In genomic region chr1:143805374-143805773, GRCh38 we compare ENCODE assay signal across 7 cellular contexts.
DNase-seq lines count a peak whose midpoint lies in the region; ATAC-seq and TF ChIP-seq lines count a peak whose summit lies in the region.
"Not testable (repeated sequence)": the region's sequence is repeated elsewhere in the genome, so short reads cannot be mapped to it uniquely, and the experiment has no call there.

No MANE protein-coding gene starts in this region.

- not testable (repeated sequence) for H3K27me3 ChIP-seq in IMR-90 (ENCODE audit: control insufficient read depth, insufficient read depth, low read length); RWPE2 (ENCODE audit: insufficient read depth, poor library complexity, severe bottlenecking); lower lobe of right lung (ENCODE audit: low read depth)

- not testable (repeated sequence) for H3K56ac ChIP-seq in IMR-90 (ENCODE audit: extremely low read depth, insufficient read depth, low read length)

- H3K4me3 Mint-ChIP-seq in activated CD8-positive, alpha-beta memory T cell treated with anti-CD3 and anti-CD28 coated beads, Interleukin-2, amount 10 ng/mL, durations not matched to agents 7 days and 5 days = not testable (repeated sequence)

- not testable (repeated sequence) for H3K36me3 ChIP-seq in IMR-90 (ENCODE audit: control insufficient read depth, insufficient read depth, low read length); RWPE2 (ENCODE audit: low read depth); lower lobe of right lung

- not testable (repeated sequence) for H4K5ac ChIP-seq in IMR-90 (ENCODE audit: low read depth, low read length)

- not testable (repeated sequence) for H3K23ac ChIP-seq in IMR-90 (ENCODE audit: low read depth, low read length)

- not testable (repeated sequence) for H4K8ac ChIP-seq in IMR-90 (ENCODE audit: low read depth in 2 of 2, low read length in 2 of 2)

- not testable (repeated sequence) for H3K9me1 ChIP-seq in IMR-90 (ENCODE audit: insufficient read depth, low read length)

- H3K4me3 ChIP-seq in IMR-90 (ENCODE audit: insufficient read depth, low read depth, low read length); RWPE2 (ENCODE audit: severe bottlenecking); lower lobe of right lung: not testable (repeated sequence)

- not testable (repeated sequence) for TF ChIP-seq RAD21 in IMR-90 (IDR thresholded peaks at IDR 0.05; ENCODE audit: low read length)

- CTCF ChIA-PET in IMR-90 (lab: Yijun Ruan, JAX); activated CD8-positive, alpha-beta memory T cell treated with anti-CD3 and anti-CD28 coated beads, Interleukin-2, amount 10 ng/mL, durations not matched to agents 7 days and 5 days (lab: Charles Lee): not testable (repeated sequence)

- H4K91ac ChIP-seq in IMR-90 (ENCODE audit: insufficient read depth, low read depth, low read length) = not testable (repeated sequence)

- not testable (repeated sequence) for H3K27ac ChIP-seq in IMR-90 (ENCODE audit: insufficient read depth, low read length); RWPE2 (ENCODE audit: poor library complexity, severe bottlenecking); lower lobe of right lung

- H2AK5ac ChIP-seq in IMR-90 (ENCODE audit: low read depth, low read length) = not testable (repeated sequence)

- not testable (repeated sequence) for H3K79me1 ChIP-seq in IMR-90 (ENCODE audit: low read depth in 1 of 2, low read length in 2 of 2)

- H3K27me3 Mint-ChIP-seq in activated CD8-positive, alpha-beta memory T cell treated with anti-CD3 and anti-CD28 coated beads, Interleukin-2, amount 10 ng/mL, durations not matched to agents 7 days and 5 days = not testable (repeated sequence)

- not testable (repeated sequence) for H2AFZ ChIP-seq in IMR-90 (replicated peaks; ENCODE audit: low read length, poor library complexity)

- not testable (repeated sequence) for H2AK9ac ChIP-seq in IMR-90 (replicated peaks; ENCODE audit: low read depth, low read length, poor library complexity)

- H3K9me3 ChIP-seq in IMR-90 (ENCODE audit: control insufficient read depth, insufficient read depth, low read length); RWPE2 (ENCODE audit: severe bottlenecking); lower lobe of right lung: not testable (repeated sequence)

- H3K18ac ChIP-seq in IMR-90 (ENCODE audit: low read depth, low read length) = not testable (repeated sequence)

- no CpG with 5 or more reads among the region's 4 CpGs for WGBS in IMR-90 (ENCODE audit: extremely low coverage in 2 of 2, insufficient read length in 1 of 2), 2 experiments

- DNase-seq in IMR-90; RWPE2 (ENCODE audit: low spot score); activated CD8-positive, alpha-beta memory T cell treated with anti-CD3 and anti-CD28 coated beads, Interleukin-2, amount 10 ng/mL, durations not matched to agents 7 days and 5 days; Right ventricle myocardium inferior (ENCODE audit: missing footprints); left lobe of liver (ENCODE audit: low spot score); lower lobe of right lung; sciatic nerve (ENCODE audit: low spot score): not testable (repeated sequence)

- intact Hi-C loops in IMR-90 (cut with micrococcal nuclease); Right ventricle myocardium inferior (cut with DNase I); lower lobe of right lung (cut with DNase I); sciatic nerve (cut with DNase I): not testable (repeated sequence)

- H3K14ac ChIP-seq in IMR-90 (replicated peaks; ENCODE audit: low read depth, low read length) = not testable (repeated sequence)

- H2BK20ac ChIP-seq in IMR-90 (ENCODE audit: low read depth, low read length) = not testable (repeated sequence)

- in situ Hi-C loops in IMR-90 (cut with MboI; ENCODE audit: low sequenced_read_pairs) = not testable (repeated sequence)

- TF ChIP-seq CTCF in IMR-90 (conservative IDR thresholded peaks at IDR 0.05; ENCODE audit: low read depth, low read length); RWPE2 (IDR thresholded peaks at IDR 0.05; ENCODE audit: poor library complexity, severe bottlenecking); lower lobe of right lung (IDR thresholded peaks at IDR 0.05): not testable (repeated sequence)

- dilution Hi-C loops in IMR-90 (cut with HindIII; ENCODE audit: low sequenced_read_pairs, unreplicated experiment) = not testable (repeated sequence)

- TF ChIP-seq POLR2A in IMR-90 (IDR thresholded peaks at IDR 0.05; ENCODE audit: low read depth, low read length) = not testable (repeated sequence)

- H3K36me3 Mint-ChIP-seq in activated CD8-positive, alpha-beta memory T cell treated with anti-CD3 and anti-CD28 coated beads, Interleukin-2, amount 10 ng/mL, durations not matched to agents 7 days and 5 days = not testable (repeated sequence)

- not testable (repeated sequence) for H2BK120ac ChIP-seq in IMR-90 (ENCODE audit: low read depth, low read length)

- H3K9ac ChIP-seq in IMR-90 (ENCODE audit: low read depth, low read length) = not testable (repeated sequence)

- not testable (repeated sequence) for H3K4ac ChIP-seq in IMR-90 (ENCODE audit: low read depth, low read length)

- H2BK15ac ChIP-seq in IMR-90 (ENCODE audit: low read depth, low read length) = not testable (repeated sequence)

- not testable (repeated sequence) for H2BK5ac ChIP-seq in IMR-90 (ENCODE audit: low read depth, low read length, poor library complexity, severe bottlenecking)

- BruUV-seq in IMR-90 (replicated peaks; lab: Mats Ljungman, UMichigan) = not testable (repeated sequence)

- H3K4me1 Mint-ChIP-seq in activated CD8-positive, alpha-beta memory T cell treated with anti-CD3 and anti-CD28 coated beads, Interleukin-2, amount 10 ng/mL, durations not matched to agents 7 days and 5 days = not testable (repeated sequence)

- H3K4me1 ChIP-seq in IMR-90 (ENCODE audit: control insufficient read depth, insufficient read depth, low read length); RWPE2 (ENCODE audit: insufficient read depth, poor library complexity, severe bottlenecking); lower lobe of right lung: not testable (repeated sequence)

- H3K27ac Mint-ChIP-seq in activated CD8-positive, alpha-beta memory T cell treated with anti-CD3 and anti-CD28 coated beads, Interleukin-2, amount 10 ng/mL, durations not matched to agents 7 days and 5 days = not testable (repeated sequence)

- POLR2A ChIA-PET in IMR-90 (lab: Charles Lee; ENCODE audit: unreplicated experiment) = not testable (repeated sequence)

- ATAC-seq in IMR-90 (ENCODE audit: low read depth) (peak; percentile 40), RWPE2 (ENCODE audit: low read depth) (peak; percentile 32), Right ventricle myocardium inferior (peak; percentile 23), left lobe of liver (peak; percentile 68), lower lobe of right lung (peak; percentile 12 to 16), sciatic nerve (peak; percentile 51)
- ATAC-seq in activated CD8-positive, alpha-beta memory T cell treated with anti-CD3 and anti-CD28 coated beads, Interleukin-2, amount 10 ng/mL, durations not matched to agents 7 days and 5 days = peak; percentile 23

- H3K9me3 Mint-ChIP-seq in activated CD8-positive, alpha-beta memory T cell treated with anti-CD3 and anti-CD28 coated beads, Interleukin-2, amount 10 ng/mL, durations not matched to agents 7 days and 5 days (ENCODE audit: low read depth) = not testable (repeated sequence)

- H3K4me2 ChIP-seq in IMR-90 (ENCODE audit: low read depth, low read length) = not testable (repeated sequence)

- H4K20me1 ChIP-seq in IMR-90 (ENCODE audit: insufficient read depth, low read length) = not testable (repeated sequence)

Comparison
In these comparisons a context has a peak if more than half of its experiments do, and no peak if none do; other contexts are left out.
1. ATAC-seq: peak in every context shown above with its lines; median percentile 68 in left lobe of liver; 51 in sciatic nerve; 40 in IMR-90; 32 in RWPE2; 23 in activated CD8-positive, alpha-beta memory T cell treated with anti-CD3 and anti-CD28 coated beads, Interleukin-2, amount 10 ng/mL, durations not matched to agents 7 days and 5 days; 23 in Right ventricle myocardium inferior; 14 in lower lobe of right lung.